In the genomic region with DNA sequence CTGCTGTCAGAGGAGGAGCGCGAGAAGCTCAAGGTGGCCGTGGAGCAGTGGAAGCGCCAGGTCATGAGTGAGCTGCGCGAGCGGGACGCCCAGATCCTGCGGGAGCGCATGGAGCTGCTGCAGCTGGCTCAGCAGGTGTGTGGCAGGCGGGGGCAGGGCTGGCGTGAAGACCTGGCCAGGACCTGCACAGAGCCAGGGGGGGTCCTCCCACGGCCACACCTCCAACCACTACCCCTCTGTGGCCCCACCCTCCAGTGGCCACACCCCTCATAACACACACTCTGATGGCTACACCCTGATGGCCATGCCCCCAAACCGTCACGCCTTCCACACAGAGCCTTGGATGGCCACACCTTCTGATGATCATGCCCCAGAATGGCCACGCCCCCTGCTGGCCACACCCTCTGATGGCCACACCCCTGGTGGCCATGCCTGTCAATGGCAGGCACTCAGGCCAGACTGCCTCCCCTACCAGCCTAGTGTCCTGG, we compare ENCODE assay signal across 8 cellular contexts. TPM values are rescaled to one million over a fixed set of nuclear protein-coding genes. Genes with fewer than 3 reads are reported as not detected.
DNase-seq lines count a peak whose midpoint lies in the region; ATAC-seq and TF ChIP-seq lines count a peak whose summit lies in the region.

No MANE protein-coding gene starts in this region.

- H3K27me3 Mint-ChIP-seq in HFFc6 (ENCODE audit: insufficient read depth) = peaks cover 4% of the 10 kb centered on the region
- H3K27me3 Mint-ChIP-seq in activated naive CD8-positive, alpha-beta T cell treated with anti-CD3 and anti-CD28 coated beads, Interleukin-2, amount 50 U/mL, for 24 hours = no peaks in the 10 kb centered on the region
- H3K27me3 Mint-ChIP-seq in neural progenitor cell (ENCODE audit: insufficient read depth, low read depth) = peaks cover 5% of the 10 kb centered on the region

- peak; percentile 51 for ATAC-seq in activated naive CD8-positive, alpha-beta T cell treated with anti-CD3 and anti-CD28 coated beads, Interleukin-2, amount 50 U/mL, for 24 hours

- no peaks in the 10 kb centered on the region; the same call in 1 of the 2 replicates for H3K4me1 Mint-ChIP-seq in HFFc6 (ENCODE audit: low read depth)
- peaks cover 22% of the 10 kb centered on the region for H3K4me1 Mint-ChIP-seq in activated naive CD8-positive, alpha-beta T cell treated with anti-CD3 and anti-CD28 coated beads, Interleukin-2, amount 50 U/mL, for 24 hours
- peaks cover 2% of the 10 kb centered on the region for H3K4me1 Mint-ChIP-seq in neural progenitor cell

- no peaks in the 10 kb centered on the region for H3K9me3 Mint-ChIP-seq in HFFc6
- H3K9me3 Mint-ChIP-seq in activated naive CD8-positive, alpha-beta T cell treated with anti-CD3 and anti-CD28 coated beads, Interleukin-2, amount 50 U/mL, for 24 hours = no peaks in the 10 kb centered on the region
- no peaks in the 10 kb centered on the region for H3K9me3 Mint-ChIP-seq in neural progenitor cell

- TF ChIP-seq CTCF in HFFc6 (IDR thresholded peaks at IDR 0.05) = peak; percentile 74
- peak; percentile 43 for TF ChIP-seq CTCF in neural progenitor cell (IDR thresholded peaks at IDR 0.05)

- H3K4me1 ChIP-seq in neural progenitor cell = peaks cover 4% of the 10 kb centered on the region

- H3F3A ChIP-seq in neural progenitor cell (ENCODE audit: low read depth) = no peaks in the 10 kb centered on the region

- peaks cover 17% of the 10 kb centered on the region for H3K27me3 ChIP-seq in neural progenitor cell

- peak overlapping the region; percentile 70 for H3K4me2 ChIP-seq in neural progenitor cell

- no peaks in the 10 kb centered on the region for H3K36me3 ChIP-seq in neural progenitor cell

- no peak overlapping the region for H3K9ac ChIP-seq in neural progenitor cell

- no peaks in the 10 kb centered on the region for H4K20me1 ChIP-seq in neural progenitor cell (ENCODE audit: low read depth)

- H3K27ac Mint-ChIP-seq in HFFc6 (no peak overlapping the region), neural progenitor cell (no peak overlapping the region)
- H3K27ac Mint-ChIP-seq in activated naive CD8-positive, alpha-beta T cell treated with anti-CD3 and anti-CD28 coated beads, Interleukin-2, amount 50 U/mL, for 24 hours = no peak overlapping the region

- H3K4me3 Mint-ChIP-seq in HFFc6 = no peak overlapping the region
- H3K4me3 Mint-ChIP-seq in activated naive CD8-positive, alpha-beta T cell treated with anti-CD3 and anti-CD28 coated beads, Interleukin-2, amount 50 U/mL, for 24 hours = no peak overlapping the region
- H3K4me3 Mint-ChIP-seq in neural progenitor cell = no peak overlapping the region

- no peaks in the 10 kb centered on the region for H3K36me3 Mint-ChIP-seq in HFFc6 (ENCODE audit: low read depth)
- no peaks in the 10 kb centered on the region for H3K36me3 Mint-ChIP-seq in activated naive CD8-positive, alpha-beta T cell treated with anti-CD3 and anti-CD28 coated beads, Interleukin-2, amount 50 U/mL, for 24 hours (ENCODE audit: low read depth)
- no peaks in the 10 kb centered on the region for H3K36me3 Mint-ChIP-seq in neural progenitor cell

- no peak overlapping the region for H3K27ac ChIP-seq in neural progenitor cell

- DNase-seq in NCI-H2171 treated with DMSO at 0.1 percent for 48 hours (lab: John Stamatoyannopoulos, UW) (peak; percentile 41), NCI-H2171 (lab: John Stamatoyannopoulos, UW) (no peak), HFFc6 (no peak), NCI-H460 (ENCODE audit: extremely low read depth, low read depth) (peak; percentile 65), neural progenitor cell (ENCODE audit: low spot score) (peak; percentile 87), medulla oblongata (ENCODE audit: extremely low spot score) (no peak), Ammon's horn (ENCODE audit: low spot score) (no peak)
- peak; percentile 68 for DNase-seq in activated naive CD8-positive, alpha-beta T cell treated with anti-CD3 and anti-CD28 coated beads, Interleukin-2, amount 50 U/mL, for 24 hours

- H3K4me3 ChIP-seq in neural progenitor cell = peak overlapping the region; percentile 17

- no peaks in the 10 kb centered on the region for H3K79me2 ChIP-seq in neural progenitor cell (ENCODE audit: low read depth)

- no peak overlapping the region for H2AFZ ChIP-seq in neural progenitor cell (replicated peaks)

- no peaks in the 10 kb centered on the region for H3K9me3 ChIP-seq in neural progenitor cell (ENCODE audit: low read depth)

RNA-seq across cellular contexts. Expression of gene DPYSL4, which starts 23.4 kb away (rescaled TPM):
- 1 to 10 TPM in 2 of 6 experiments, under 1 TPM in 4; 0.13 to 2.4 (median 0.34) TPM for total RNA-seq in HFFc6 (2021; fragmentation: NEBNext Ultra II Directional; extraction: Animal tissue kit (Norgen Biotek cat#: 25700))
- 1.5 and 2.1 TPM in 2 replicates for total RNA-seq in NCI-H460 (2014; rRNA removed; shearing (Covaris generic))
- polyA plus RNA-seq in NCI-H460 (2014; cell fraction: nucleus; rRNA removed) = 11.0 and 12.4 TPM in 2 replicates
- total RNA-seq in neural progenitor cell (ENCODE audit: low replicate concordance) = 17.7 and 28.1 TPM in 2 replicates

Comparison
In these comparisons a context has a peak if more than half of its experiments do, and no peak if none do; other contexts are left out.
1. DNase-seq: peak in NCI-H2171 treated with DMSO at 0.1 percent for 48 hours (single experiment), NCI-H460 (single experiment), activated naive CD8-positive, alpha-beta T cell treated with anti-CD3 and anti-CD28 coated beads, Interleukin-2, amount 50 U/mL, for 24 hours (single experiment) and neural progenitor cell (single experiment); none in NCI-H2171 (single experiment), HFFc6 (single experiment), medulla oblongata (single experiment) and Ammon's horn (single experiment).